25 cellular contexts compared by ENCODE assay signal in genomic region chr10:49471532-49471931, GRCh38.
"Had no signal": no experiment of that assay in that cellular context is flagged by ENCODE, and none has a peak within 500 bp of the region (broad histone marks: within the 10 kb centered on the region; RNA-seq: fewer than 3 reads in every experiment).

No MANE protein-coding gene starts in this region.

- H3K9me3 Mint-ChIP-seq: activated CD8-positive, alpha-beta T cell treated with anti-CD3 and anti-CD28 coated beads for 36 hours; activated naive CD4-positive, alpha-beta T cell treated with anti-CD3 and anti-CD28 coated beads for 36 hours; activated naive CD8-positive, alpha-beta T cell treated with anti-CD3 and anti-CD28 coated beads for 36 hours; activated T-helper 1 cell treated with anti-CD3 and anti-CD28 coated beads, Interleukin-12 subunit alpha, Interleukin-12 subunit beta, Interleukin-2, Interleukin-4 antibody, amounts not matched to agents 30 ng/mL and 10 ng/mL and 1 ng/mL, durations not matched to agents 14 hours and 24 hours and 36 hours; T-helper 2 cell treated with Interferon-gamma antibody and Interleukin-4, amounts not matched to agents 5 μg/mL and 100 μg/mL, for 36 hours had no signal

- H3K27ac ChIP-seq: brain microvascular endothelial cell, Peyer's patch, RWPE1, SJSA1 had no signal

- H3K4me3 Mint-ChIP-seq: activated CD8-positive, alpha-beta T cell treated with anti-CD3 and anti-CD28 coated beads for 36 hours; activated naive CD4-positive, alpha-beta T cell treated with anti-CD3 and anti-CD28 coated beads for 36 hours; activated naive CD8-positive, alpha-beta T cell treated with anti-CD3 and anti-CD28 coated beads for 36 hours; activated T-helper 1 cell treated with anti-CD3 and anti-CD28 coated beads, Interleukin-12 subunit alpha, Interleukin-12 subunit beta, Interleukin-2, Interleukin-4 antibody, amounts not matched to agents 30 ng/mL and 10 ng/mL and 1 ng/mL, durations not matched to agents 14 hours and 24 hours and 36 hours; T-helper 2 cell treated with Interferon-gamma antibody and Interleukin-4, amounts not matched to agents 5 μg/mL and 100 μg/mL, for 36 hours had no signal

- H3K4me1 ChIP-seq: Peyer's patch, SJSA1 had no signal

- DNase-seq: activated CD4-positive, alpha-beta T cell treated with anti-CD3 and anti-CD28 coated beads for 4 hours; activated CD8-positive, alpha-beta memory T cell treated with anti-CD3 and anti-CD28 coated beads, Interleukin-2, amount 50 U/mL, for 48 hours; activated CD8-positive, alpha-beta T cell treated with anti-CD3 and anti-CD28 coated beads for 36 hours; activated effector memory CD4-positive, alpha-beta T cell treated with anti-CD3 and anti-CD28 coated beads, Interleukin-2, amount 50 U/mL, for 16 hours; activated naive CD4-positive, alpha-beta T cell treated with anti-CD3 and anti-CD28 coated beads for 36 hours; activated naive CD8-positive, alpha-beta T cell treated with anti-CD3 and anti-CD28 coated beads for 36 hours; activated T-cell treated with anti-CD3 and anti-CD28 coated beads, Interleukin-2, amount 50 U/mL, for 1 hour; brain microvascular endothelial cell; Karpas-422; NCI-H1048; NCI-H146; NCI-H187 treated with DMSO at 0.1 percent for 48 hours; NCI-H2081 treated with DMSO at 0.1 percent for 48 hours; NCI-H446; NCI-H524; Peyer's patch; Right ventricle myocardium superior; SW 1271 had no signal

- H3K27ac Mint-ChIP-seq: activated CD8-positive, alpha-beta T cell treated with anti-CD3 and anti-CD28 coated beads for 36 hours; activated naive CD4-positive, alpha-beta T cell treated with anti-CD3 and anti-CD28 coated beads for 36 hours; activated naive CD8-positive, alpha-beta T cell treated with anti-CD3 and anti-CD28 coated beads for 36 hours; activated T-helper 1 cell treated with anti-CD3 and anti-CD28 coated beads, Interleukin-12 subunit alpha, Interleukin-12 subunit beta, Interleukin-2, Interleukin-4 antibody, amounts not matched to agents 30 ng/mL and 10 ng/mL and 1 ng/mL, durations not matched to agents 14 hours and 24 hours and 36 hours; T-helper 2 cell treated with Interferon-gamma antibody and Interleukin-4, amounts not matched to agents 5 μg/mL and 100 μg/mL, for 36 hours had no signal

- H3K9me3 ChIP-seq: Peyer's patch, SJSA1 had no signal

- ATAC-seq: activated CD4-positive, CD25-positive, alpha-beta regulatory T cell treated with anti-CD3 and anti-CD28 coated beads, Interleukin-2, amount 50 U/mL, for 24 hours; activated CD8-positive, alpha-beta T cell treated with anti-CD3 and anti-CD28 coated beads for 36 hours; K562; SK-N-SH treated with all-trans-retinoic acid at 6 μM for 48 hours had no signal

- H3K4me3 ChIP-seq: K562, Peyer's patch, SJSA1 had no signal

- H3K27me3 Mint-ChIP-seq: activated CD8-positive, alpha-beta T cell treated with anti-CD3 and anti-CD28 coated beads for 36 hours; activated naive CD8-positive, alpha-beta T cell treated with anti-CD3 and anti-CD28 coated beads for 36 hours had no signal

- H3K27me3 ChIP-seq: brain microvascular endothelial cell, Peyer's patch, SJSA1 had no signal

- H3K4me1 Mint-ChIP-seq: activated naive CD8-positive, alpha-beta T cell treated with anti-CD3 and anti-CD28 coated beads for 36 hours had no signal
